ENCODE assay signal across 8 cellular contexts in genomic region chr1:197199923-197200467, GRCh38. TPM values are rescaled to one million over a fixed set of nuclear protein-coding genes. Genes with fewer than 3 reads are reported as not detected.
DNase-seq lines count a peak whose midpoint lies in the region; ATAC-seq and TF ChIP-seq lines count a peak whose summit lies in the region.

No MANE protein-coding gene starts in this region.

- no peak for ATAC-seq in heart left ventricle
- no peak for ATAC-seq in left cardiac atrium
- no peak for ATAC-seq in GM18858 (IDR thresholded peaks at IDR 0.05; ENCODE audit: unreplicated experiment)

- no peak for TF ChIP-seq CTCF in heart left ventricle (IDR thresholded peaks at IDR 0.05)
- no peak for TF ChIP-seq CTCF in WERI-Rb-1 (IDR thresholded peaks at IDR 0.05; ENCODE audit: low read depth, low read length)

- H3K36me3 ChIP-seq in heart left ventricle (no peaks in the 10 kb centered on the region), WERI-Rb-1 (peaks cover 4% of the 10 kb centered on the region), iPS-18a (ENCODE audit: control insufficient read depth, low read depth, low read length) (no peaks in the 10 kb centered on the region)

- H3K4me1 ChIP-seq in heart left ventricle (peaks cover 0 to 55% (median 29%) of the 10 kb centered on the region in 12 donors), iPS-18a (ENCODE audit: control insufficient read depth, low read depth, low read length) (peaks cover 33% of the 10 kb centered on the region)

- H3K4me3 ChIP-seq in heart left ventricle: peak overlapping the region; percentile 70 to 94 (median 86)
- peak overlapping the region; percentile 85 for H3K4me3 ChIP-seq in WERI-Rb-1 (ENCODE audit: low read depth, low read length)
- H3K4me3 ChIP-seq in iPS-18a (ENCODE audit: low read length): peak overlapping the region; percentile 94

- DNase-seq in heart left ventricle (no peak), left cardiac atrium (no peak), WERI-Rb-1 (no peak), substantia nigra (lab: John Stamatoyannopoulos, UW) (no peak), NCI-H345 treated with DMSO at 0.1 percent for 48 hours (lab: John Stamatoyannopoulos, UW; ENCODE audit: unreplicated experiment) (no peak), NAMALWA (ENCODE audit: low spot score) (no peak)

- no peaks in the 10 kb centered on the region for H3K27me3 ChIP-seq in heart left ventricle
- H3K27me3 ChIP-seq in WERI-Rb-1 (ENCODE audit: insufficient read depth, low read depth, severe bottlenecking): no peaks in the 10 kb centered on the region
- H3K27me3 ChIP-seq in iPS-18a (ENCODE audit: control insufficient read depth, insufficient read depth, low read length): no peaks in the 10 kb centered on the region

- peak overlapping the region; percentile 79 for H3K9ac ChIP-seq in iPS-18a (ENCODE audit: low read length)

- TF ChIP-seq POLR2A in heart left ventricle (IDR thresholded peaks at IDR 0.05): no peak

- no peaks in the 10 kb centered on the region for H3K9me3 ChIP-seq in heart left ventricle
- H3K9me3 ChIP-seq in WERI-Rb-1 (ENCODE audit: severe bottlenecking): no peaks in the 10 kb centered on the region
- H3K9me3 ChIP-seq in iPS-18a (ENCODE audit: control insufficient read depth, low read depth, low read length): no peaks in the 10 kb centered on the region

- H3K27ac ChIP-seq in heart left ventricle (peak overlapping the region in 10 of 12 donors; percentile 90 to 97 (median 94)), WERI-Rb-1 (peak overlapping the region; percentile 90; the same call in 1 of the 2 replicates), iPS-18a (ENCODE audit: low read length) (no peak overlapping the region), substantia nigra (ENCODE audit: low read depth, low read length, poor library complexity, severe bottlenecking) (peak overlapping the region; percentile 91)

- WGBS in heart left ventricle, 4 donors: 39 to 46% (median 43%) methylated on average over 5 of the region's 5 CpGs

- intact Hi-C loops in heart left ventricle (cut with DNase I) (no loop called here), left cardiac atrium (cut with DNase I) (no loop called here)

RNA-seq across cellular contexts. Expression of gene ZBTB41, which starts 1.1 kb away (rescaled TPM):
- total RNA-seq in heart left ventricle (10 to 100 TPM in 4 of 9 donors, 1 to 10 TPM in 5; 5.7 to 12.7 (median 9.6) TPM), left cardiac atrium (1 to 10 TPM; 8.0 to 9.8 TPM)
- 1 to 10 TPM; 1.8 to 3.3 TPM for polyA plus RNA-seq in heart left ventricle

RNA-seq across cellular contexts. Expression of gene ASPM, which starts 53.5 kb away (rescaled TPM):
- total RNA-seq in heart left ventricle (1 to 10 TPM in 1 of 9 donors, under 1 TPM in 8; 0.19 to 5.9 (median 0.46) TPM), left cardiac atrium (under 1 TPM; 0.13 to 0.53 TPM)
- under 1 TPM; 0.08 TPM for polyA plus RNA-seq in heart left ventricle
